In the genomic region with DNA sequence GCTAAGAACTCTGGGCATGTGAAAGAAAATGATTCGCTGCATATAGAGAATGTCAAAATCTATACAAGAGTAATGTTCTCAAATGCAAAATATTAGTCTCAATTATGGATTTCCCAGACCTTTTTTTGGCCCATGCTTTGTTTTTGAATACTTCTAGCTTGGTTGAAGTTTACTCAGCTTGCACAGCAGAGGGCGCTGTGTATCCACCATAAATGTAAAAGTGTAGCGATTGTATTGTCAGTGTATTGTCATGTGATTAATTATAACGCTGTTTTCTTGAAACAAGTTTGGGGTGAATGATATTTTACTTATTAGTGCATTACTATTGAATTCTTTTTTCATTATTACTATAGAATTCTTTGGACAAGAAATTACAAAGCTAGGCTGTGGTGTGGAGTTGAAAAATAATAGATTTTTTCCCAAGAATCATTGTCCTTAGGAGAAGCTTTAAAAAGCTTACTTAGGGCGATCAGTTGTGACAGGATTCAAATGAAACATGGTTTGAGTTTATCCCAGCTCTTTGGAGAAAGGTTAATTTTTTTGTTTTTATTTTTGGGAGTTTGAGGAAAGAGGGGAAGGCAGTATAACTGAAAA, we compare ENCODE assay signal across 8 cellular contexts.
DNase-seq lines count a peak whose midpoint lies in the region; ATAC-seq and TF ChIP-seq lines count a peak whose summit lies in the region.

No MANE protein-coding gene starts in this region.

- TF ChIP-seq CTCF in WTC11 (IDR thresholded peaks at IDR 0.05) = peak; percentile 87

- DNase-seq in NCI-H2107 treated with DMSO at 0.1 percent for 48 hours (lab: John Stamatoyannopoulos, UW; ENCODE audit: unreplicated experiment) = peak; percentile 38
- DNase-seq in NCI-H2107 (lab: John Stamatoyannopoulos, UW) = no peak
- DNase-seq in NCI-H1694 (lab: John Stamatoyannopoulos, UW) = peak; percentile 36
- peak; percentile 52 for DNase-seq in WTC11 (ENCODE audit: low spot score)
- DNase-seq in caudate nucleus (lab: John Stamatoyannopoulos, UW) = peak in 43 of 61 donors; percentile 0 to 72 (median 19)
- DNase-seq in left colon = peak; percentile 22 to 31
- DNase-seq in stimulated activated CD4-positive, alpha-beta T cell treated with anti-CD3 and anti-CD28 coated beads, TNF-alpha, amount 100 ng/mL, for 1 hour (ENCODE audit: low read depth in 3 of 3, low spot score in 1 of 3) = peak; percentile 2 to 33 (median 7)

- POLR2A ChIA-PET in WTC11 (lab: Charles Lee) = interaction anchor here (0.6 kb wide), 2 partner anchors 46 to 419 kb away, joined by 3 to 9 read pairs; no protein-coding TSS in a partner anchor

- H3K4me3 Mint-ChIP-seq in WTC11 = no peak overlapping the region

- H3K27ac ChIP-seq in caudate nucleus (ENCODE audit: low read depth, low read length) = no peak overlapping the region

- H3K27me3 Mint-ChIP-seq in WTC11 (ENCODE audit: low read depth) = no peaks in the 10 kb centered on the region

- H3K36me3 Mint-ChIP-seq in WTC11 = peaks cover 18% of the 10 kb centered on the region

- H3K27ac Mint-ChIP-seq in WTC11 = no peak overlapping the region

- H3K9me3 Mint-ChIP-seq in WTC11 = no peaks in the 10 kb centered on the region

- CTCF ChIA-PET in WTC11 (lab: Charles Lee) = interaction anchor here (0.6 to 1.8 kb wide), 28 partner anchors 9 to 1532 kb away, joined by 3 to 11 read pairs (median 4); no protein-coding TSS in a partner anchor

- ATAC-seq in HG02763 (IDR thresholded peaks at IDR 0.05; ENCODE audit: unreplicated experiment) (peak; percentile 77), WTC11 (peak; percentile 56), left colon (peak; percentile 74)

- intact Hi-C loops in left colon (cut with DNase I, micrococcal nuclease) = no loop called here

- peaks cover 18% of the 10 kb centered on the region for H3K4me1 Mint-ChIP-seq in WTC11

TF ChIP-seq in WTC11, 78 proteins besides CTCF, POLR2A, EP300 and RAD21:
- TF ChIP-seq GTF2I (CRISPR knock-in tag; conservative IDR thresholded peaks at IDR 0.05) = no peak
- TF ChIP-seq, protein P1, sequence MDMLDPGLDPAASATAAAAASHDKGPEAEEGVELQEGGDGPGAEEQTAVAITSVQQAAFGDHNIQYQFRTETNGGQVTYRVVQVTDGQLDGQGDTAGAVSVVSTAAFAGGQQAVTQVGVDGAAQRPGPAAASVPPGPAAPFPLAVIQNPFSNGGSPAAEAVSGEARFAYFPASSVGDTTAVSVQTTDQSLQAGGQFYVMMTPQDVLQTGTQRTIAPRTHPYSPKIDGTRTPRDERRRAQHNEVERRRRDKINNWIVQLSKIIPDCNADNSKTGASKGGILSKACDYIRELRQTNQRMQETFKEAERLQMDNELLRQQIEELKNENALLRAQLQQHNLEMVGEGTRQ (CRISPR knock-in tag; IDR thresholded peaks at IDR 0.05) = peak; percentile 27; the same call in 1 of the 2 replicates
